Comparison of ENCODE assay signal across 35 cellular contexts in genomic region chr12:53143355-53143754, GRCh38. TPM values are rescaled to one million over a fixed set of nuclear protein-coding genes. Genes with fewer than 3 reads are reported as not detected.
"Had no signal": no experiment of that assay in that cellular context is flagged by ENCODE, and none has a peak within 500 bp of the region (broad histone marks: within the 10 kb centered on the region; RNA-seq: fewer than 3 reads in every experiment).

No MANE protein-coding gene starts in this region.

- H2AFZ ChIP-seq: neural progenitor cell had no signal

- H3K36me3 ChIP-seq: left lung, lower lobe of right lung, neural progenitor cell, neutrophil, ovary, prostate gland, sigmoid colon, spleen, suprapubic skin, thoracic aorta, tibial artery, upper lobe of left lung, vagina had no signal

- H3K4me1 Mint-ChIP-seq: immature natural killer cell; mesothelial cell of epicardium; naive B cell; natural killer cell; nephron progenitor cell; neural progenitor cell; stimulated activated effector memory CD8-positive, alpha-beta T cell treated with anti-CD3 and anti-CD28 coated beads, Interleukin-12 subunit alpha, Interleukin-12 subunit beta, amount 100 ng/mL, for 72 hours had no signal

- H3K9ac ChIP-seq: neural progenitor cell had no signal

- H3K4me2 ChIP-seq: neural progenitor cell had no signal

- H3K4me1 ChIP-seq: left lung, lower lobe of right lung, neural progenitor cell, prostate gland, sigmoid colon, spleen, suprapubic skin, upper lobe of left lung, vagina had no signal

- H3K9me3 ChIP-seq: neutrophil, ovary, prostate gland, sigmoid colon, suprapubic skin, thoracic aorta, tibial artery, upper lobe of left lung, vagina had no signal

- H3K27ac ChIP-seq: left lung, lower lobe of right lung, neural progenitor cell, neutrophil, ovary, prostate gland, sigmoid colon, spleen, suprapubic skin, thoracic aorta, tibial artery, upper lobe of left lung, vagina had no signal

- H3K27me3 Mint-ChIP-seq: stimulated activated naive CD8-positive, alpha-beta T cell treated with anti-CD3 and anti-CD28 coated beads, Interleukin-15, Interleukin-2, amounts not matched to agents 100 ng/mL and 50 ng/mL, for 24 hours had no signal

- H3K4me3 Mint-ChIP-seq: immature natural killer cell; mesothelial cell of epicardium; naive B cell; natural killer cell; nephron progenitor cell; neural progenitor cell; stimulated activated effector memory CD8-positive, alpha-beta T cell treated with anti-CD3 and anti-CD28 coated beads, Interleukin-12 subunit alpha, Interleukin-12 subunit beta, amount 100 ng/mL, for 72 hours; stimulated activated naive CD8-positive, alpha-beta T cell treated with anti-CD3 and anti-CD28 coated beads, Interleukin-15, Interleukin-2, amounts not matched to agents 100 ng/mL and 50 ng/mL, for 24 hours had no signal

- H3K36me3 Mint-ChIP-seq: immature natural killer cell; naive B cell; natural killer cell; neural progenitor cell; stimulated activated effector memory CD8-positive, alpha-beta T cell treated with anti-CD3 and anti-CD28 coated beads, Interleukin-12 subunit alpha, Interleukin-12 subunit beta, amount 100 ng/mL, for 72 hours had no signal

- DNase-seq: hypothalamus; immature natural killer cell; kidney; left colon; left lung; lower lobe of right lung; mammary epithelial cell; mesenchymal stem cell; naive B cell; natural killer cell; nephron progenitor cell; occipital lobe; ovary; posterior cingulate gyrus; retina; right cardiac atrium; sigmoid colon; small intestine; spleen; stimulated activated CD4-positive, alpha-beta T cell treated with anti-CD3 and anti-CD28 coated beads, Interleukin-4, amount 100 ng/mL, for 24 hours; stimulated activated naive CD4-positive, alpha-beta T cell; tibial artery; upper lobe of left lung had no signal

- H3K27me3 ChIP-seq: left lung, neural progenitor cell, neutrophil, ovary, sigmoid colon, spleen, suprapubic skin, tibial artery, upper lobe of left lung, vagina had no signal

- ATAC-seq: left colon; left lung; lower lobe of right lung; natural killer cell; right cardiac atrium; stimulated activated effector memory CD8-positive, alpha-beta T cell treated with anti-CD3 and anti-CD28 coated beads, Interleukin-12 subunit alpha, Interleukin-12 subunit beta, amount 100 ng/mL, for 72 hours had no signal

- H3K4me3 ChIP-seq: left lung, lower lobe of right lung, neural progenitor cell, ovary, prostate gland, sigmoid colon, spleen, suprapubic skin, thoracic aorta, tibial artery, upper lobe of left lung, vagina had no signal

- H3K9me3 Mint-ChIP-seq: natural killer cell; stimulated activated effector memory CD8-positive, alpha-beta T cell treated with anti-CD3 and anti-CD28 coated beads, Interleukin-12 subunit alpha, Interleukin-12 subunit beta, amount 100 ng/mL, for 72 hours; stimulated activated naive CD8-positive, alpha-beta T cell treated with anti-CD3 and anti-CD28 coated beads, Interleukin-15, Interleukin-2, amounts not matched to agents 100 ng/mL and 50 ng/mL, for 24 hours had no signal

- H3K27ac Mint-ChIP-seq: immature natural killer cell; mesothelial cell of epicardium; naive B cell; natural killer cell; nephron progenitor cell; neural progenitor cell; stimulated activated effector memory CD8-positive, alpha-beta T cell treated with anti-CD3 and anti-CD28 coated beads, Interleukin-12 subunit alpha, Interleukin-12 subunit beta, amount 100 ng/mL, for 72 hours; stimulated activated naive CD8-positive, alpha-beta T cell treated with anti-CD3 and anti-CD28 coated beads, Interleukin-15, Interleukin-2, amounts not matched to agents 100 ng/mL and 50 ng/mL, for 24 hours had no signal

- FAIRE-seq: islet of Langerhans had no signal

RNA-seq across cellular contexts. Expression of gene SOAT2, which starts 40.1 kb away (rescaled TPM):
- total RNA-seq: left colon, left lung, lower lobe of right lung, natural killer cell, occipital lobe, suprapubic skin, urinary bladder had no signal
- polyA plus RNA-seq: immature natural killer cell had no signal

RNA-seq across cellular contexts. Expression of gene IGFBP6, which starts 45.9 kb away (rescaled TPM):
- total RNA-seq: mononuclear cell had no signal
